Comparison of ENCODE assay signal across 8 cellular contexts in the genomic region with DNA sequence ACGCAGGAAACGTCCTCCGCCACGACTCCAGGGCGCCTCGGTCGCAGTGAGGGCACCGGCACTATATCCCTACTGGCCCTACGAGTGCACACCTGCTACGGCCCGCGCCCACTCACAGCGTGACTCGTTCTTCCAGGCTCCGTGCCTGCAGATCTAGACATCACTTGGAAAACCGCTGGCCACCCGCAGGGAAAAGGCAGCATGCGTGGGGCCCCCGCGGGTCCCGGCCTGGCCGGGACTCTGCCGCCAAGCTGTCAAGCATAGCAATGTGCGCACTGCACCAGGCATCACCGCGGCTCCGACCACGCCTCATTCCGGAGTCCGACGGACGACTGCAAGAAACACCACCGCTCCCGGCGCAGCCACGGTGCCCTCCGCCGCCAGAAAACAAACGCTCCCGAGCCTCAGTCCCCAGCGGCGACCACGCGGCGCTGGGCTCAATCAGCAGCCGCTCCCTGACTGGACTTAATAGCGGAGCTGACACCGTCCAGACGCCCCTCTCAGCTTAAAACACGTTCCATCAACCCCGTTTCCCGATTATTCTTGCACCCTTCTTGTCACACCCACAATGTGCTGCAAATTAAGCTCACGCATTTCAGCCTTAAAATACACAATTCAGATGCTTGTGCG. TPM values are rescaled to one million over a fixed set of nuclear protein-coding genes. Genes with fewer than 3 reads are reported as not detected.
A peak's percentile ranks its signal among the peaks of the same experiment; 100 is the strongest.
DNase-seq lines count a peak whose midpoint lies in the region; ATAC-seq and TF ChIP-seq lines count a peak whose summit lies in the region.

No MANE protein-coding gene starts in this region.

- TF ChIP-seq CTCF in mesothelial cell of epicardium (IDR thresholded peaks at IDR 0.05; ENCODE audit: unreplicated experiment), result no peak

- peaks cover 13% of the 10 kb centered on the region for H3K4me1 Mint-ChIP-seq in mesothelial cell of epicardium

- peaks cover 4% of the 10 kb centered on the region for H3K4me1 ChIP-seq in endocrine pancreas (ENCODE audit: control insufficient read depth, insufficient read depth, low read length)
- H3K4me1 ChIP-seq in subcutaneous abdominal adipose tissue (ENCODE audit: control insufficient read depth in 5 of 5, insufficient read depth in 5 of 5, low read length in 5 of 5), result peaks cover 3 to 25% (median 16%) of the 10 kb centered on the region in 5 donors

- no peaks in the 10 kb centered on the region for H3K27me3 Mint-ChIP-seq in mesothelial cell of epicardium (ENCODE audit: low read depth)

- H3K9ac ChIP-seq in endocrine pancreas (ENCODE audit: control insufficient read depth, insufficient read depth, low read length) (peak overlapping the region; percentile 55), subcutaneous abdominal adipose tissue (ENCODE audit: low read length in 5 of 5) (peak overlapping the region; percentile 18 to 92 (median 84))

- no peaks in the 10 kb centered on the region for H3K36me3 Mint-ChIP-seq in mesothelial cell of epicardium

- H3K27ac ChIP-seq in subcutaneous abdominal adipose tissue (ENCODE audit: low read depth, low read length), result peak overlapping the region; percentile 96

- DNase-seq in GM03348 (ENCODE audit: low spot score) (peak; percentile 75), KBM-7 (peak; percentile 68), mesothelial cell of epicardium (ENCODE audit: low spot score in 2 of 2, unreplicated experiment in 2 of 2) (peak; percentile 36 to 65), hippocampal formation (lab: John Stamatoyannopoulos, UW) (no peak)
- DNase-seq in activated CD4-positive, alpha-beta T cell treated with anti-CD3 and anti-CD28 coated beads for 4 hours, result peak; percentile 10 to 14

- peak; percentile 48 for ATAC-seq in GM21717 (IDR thresholded peaks at IDR 0.05; ENCODE audit: unreplicated experiment)

- H3K27ac Mint-ChIP-seq in mesothelial cell of epicardium, result peak overlapping the region; percentile 94

- H3K36me3 ChIP-seq in endocrine pancreas (ENCODE audit: control insufficient read depth, insufficient read depth, low read length) (no peaks in the 10 kb centered on the region), subcutaneous abdominal adipose tissue (ENCODE audit: control insufficient read depth in 5 of 5, insufficient read depth in 5 of 5, low read length in 5 of 5) (no peaks in the 10 kb centered on the region)

- H3K4me3 Mint-ChIP-seq in mesothelial cell of epicardium, result peak overlapping the region; percentile 90

- in situ Hi-C loops in KBM-7 (cut with MboI; ENCODE audit: low pct_unique_long_range_greater_than_20kb, low sequenced_read_pairs), result no loop called here

- H3K9me3 ChIP-seq in endocrine pancreas (ENCODE audit: control insufficient read depth, low read length) (no peaks in the 10 kb centered on the region), subcutaneous abdominal adipose tissue (ENCODE audit: control insufficient read depth in 5 of 5, low read length in 5 of 5) (no peaks in the 10 kb centered on the region)

- no peaks in the 10 kb centered on the region for H3K9me3 Mint-ChIP-seq in mesothelial cell of epicardium

- H3K27me3 ChIP-seq in endocrine pancreas (ENCODE audit: control insufficient read depth, insufficient read depth, low read length) (no peaks in the 10 kb centered on the region), subcutaneous abdominal adipose tissue (ENCODE audit: control insufficient read depth in 5 of 5, insufficient read depth in 4 of 5, low read length in 5 of 5) (no peaks in the 10 kb centered on the region)

- H3K4me3 ChIP-seq in endocrine pancreas (ENCODE audit: control insufficient read depth, insufficient read depth, low read length) (peak overlapping the region; percentile 72), subcutaneous abdominal adipose tissue (ENCODE audit: low read depth in 1 of 5, low read length in 5 of 5) (peak overlapping the region; percentile 72 to 99 (median 93))

RNA-seq across cellular contexts. Expression of a gene that starts 1.0 kb away (rescaled TPM):
- 98.3 to 111 TPM (median 105 TPM) in 3 replicates for total RNA-seq in mesothelial cell of epicardium

Comparison
In these comparisons a context has a peak if more than half of its experiments do, and no peak if none do; other contexts are left out.
1. DNase-seq: peak in GM03348 (single experiment), KBM-7 (single experiment), activated CD4-positive, alpha-beta T cell treated with anti-CD3 and anti-CD28 coated beads for 4 hours (2 of 2) and mesothelial cell of epicardium (2 of 2); none in hippocampal formation (0 of 2).